12 cellular contexts compared by ENCODE assay signal in genomic region chr1:23196627-23197328, GRCh38. TPM values are rescaled to one million over a fixed set of nuclear protein-coding genes. Genes with fewer than 3 reads are reported as not detected.
DNase-seq lines count a peak whose midpoint lies in the region; ATAC-seq and TF ChIP-seq lines count a peak whose summit lies in the region.
"Had no signal": no experiment of that assay in that cellular context is flagged by ENCODE, and none has a peak within 500 bp of the region (broad histone marks: within the 10 kb centered on the region; RNA-seq: fewer than 3 reads in every experiment).

No MANE protein-coding gene starts in this region.

- H3K27me3 ChIP-seq in upper lobe of left lung (no peaks in the 10 kb centered on the region), tibial nerve (no peaks in the 10 kb centered on the region)

- TF ChIP-seq EP300 in upper lobe of left lung (IDR thresholded peaks at IDR 0.05), result no peak
- no peak for TF ChIP-seq EP300 in tibial nerve (IDR thresholded peaks at IDR 0.05)

- H3K27ac ChIP-seq in upper lobe of left lung, result no peak overlapping the region
- H3K27ac ChIP-seq in tibial nerve, result no peak overlapping the region
- H3K27ac ChIP-seq: psoas muscle had no signal

- H3K9me3 ChIP-seq in upper lobe of left lung (no peaks in the 10 kb centered on the region), tibial nerve (no peaks in the 10 kb centered on the region)
- H3K9me3 ChIP-seq: psoas muscle had no signal

- peak; percentile 91 for DNase-seq in HK-2 (ENCODE audit: unreplicated experiment)
- peak; percentile 78 for DNase-seq in amniotic stem cell (lab: John Stamatoyannopoulos, UW)
- peak; percentile 86 for DNase-seq in hepatic stellate cell (ENCODE audit: low spot score)
- peak in 1 of 2 donors; percentile 31 for DNase-seq in upper lobe of left lung
- no peak for DNase-seq in SHP77 (lab: John Stamatoyannopoulos, UW)
- DNase-seq in tibial nerve (ENCODE audit: low spot score in 2 of 2), result no peak
- DNase-seq: activated T-cell treated with anti-CD3 and anti-CD28 coated beads, Interleukin-2, amount 50 U/mL, for 72 hours; NCI-H446; psoas muscle had no signal

- no peaks in the 10 kb centered on the region for H3K36me3 ChIP-seq in upper lobe of left lung
- no peaks in the 10 kb centered on the region for H3K36me3 ChIP-seq in tibial nerve

- WGBS in upper lobe of left lung, 2 donors, result 58 to 62% methylated on average over 10 of the region's 10 CpGs
- WGBS in tibial nerve, 2 donors, result 59 to 64% methylated on average over 10 of the region's 10 CpGs

- TF ChIP-seq CTCF in upper lobe of left lung (IDR thresholded peaks at IDR 0.05) (no peak), tibial nerve (IDR thresholded peaks at IDR 0.05) (no peak)

- H3K4me3 ChIP-seq in upper lobe of left lung (no peak overlapping the region), tibial nerve (no peak overlapping the region)
- H3K4me3 ChIP-seq: psoas muscle had no signal

- H3K4me1 ChIP-seq in upper lobe of left lung (no peaks in the 10 kb centered on the region), tibial nerve (peaks cover 0 to 15% (median 0%) of the 10 kb centered on the region in 4 donors)
- H3K4me1 ChIP-seq: psoas muscle had no signal

- TF ChIP-seq POLR2A in upper lobe of left lung (IDR thresholded peaks at IDR 0.05) (no peak), tibial nerve (IDR thresholded peaks at IDR 0.05) (no peak)

- ATAC-seq in upper lobe of left lung (ENCODE audit: low FRiP score in 2 of 2), result peak; percentile 79 to 84
- no peak for ATAC-seq in GM18498 (IDR thresholded peaks at IDR 0.05; ENCODE audit: unreplicated experiment)
- no peak for ATAC-seq in GM21737 (IDR thresholded peaks at IDR 0.05; ENCODE audit: unreplicated experiment)
- ATAC-seq: activated T-cell treated with anti-CD3 and anti-CD28 coated beads, Interleukin-2, amount 50 U/mL, for 72 hours; HepG2; psoas muscle had no signal

RNA-seq across cellular contexts. Expression of gene HTR1D, which starts 20.5 kb away (rescaled TPM):
- under 1 TPM in 3 of 6 donors, not detected in 3; 0.20 to 0.51 (median 0.46) TPM for total RNA-seq in upper lobe of left lung
- 1 to 10 TPM in 1 of 4 donors, under 1 TPM in 2, not detected in 1; 0.30 to 2.4 (median 0.63) TPM for total RNA-seq in tibial nerve
- total RNA-seq: activated T-cell treated with anti-CD3 and anti-CD28 coated beads, Interleukin-2, amount 50 U/mL, for 72 hours; psoas muscle had no signal

RNA-seq across cellular contexts. Expression of gene LUZP1, which starts 28.1 kb away (rescaled TPM):
- total RNA-seq in upper lobe of left lung (10 to 100 TPM; 12.6 to 33.0 (median 21.2) TPM), tibial nerve (10 to 100 TPM; 16.7 to 17.7 (median 17.2) TPM)

Comparison
In these comparisons a context has a peak if more than half of its experiments do, and no peak if none do; other contexts are left out.
1. DNase-seq: peak in HK-2 (single experiment), amniotic stem cell (single experiment) and hepatic stellate cell (single experiment); none in SHP77 (0 of 2) and tibial nerve (0 of 2).
2. ATAC-seq: peak in upper lobe of left lung (2 of 2); none in GM18498 (single experiment) and GM21737 (single experiment).